31 cellular contexts compared by ENCODE assay signal in the genomic region with DNA sequence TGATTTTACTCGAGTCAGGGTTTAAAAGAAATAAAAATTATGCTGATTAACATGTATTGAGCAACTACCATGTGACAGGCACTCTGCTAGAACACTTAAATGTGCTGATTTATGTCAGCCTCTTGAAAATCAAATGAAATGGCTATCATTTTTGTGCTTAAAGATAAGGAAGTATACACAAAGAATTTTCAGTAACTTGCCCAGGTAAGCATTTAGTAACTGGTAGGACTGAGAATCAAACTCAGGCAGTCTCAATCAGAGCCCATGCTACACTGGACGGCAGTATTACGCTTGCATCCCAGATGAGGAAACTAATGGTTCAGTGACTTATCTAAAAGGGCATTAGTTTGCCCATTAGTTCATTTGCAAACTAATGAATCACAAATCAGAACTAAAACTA.
"Had no signal": no experiment of that assay in that cellular context is flagged by ENCODE, and none has a peak within 500 bp of the region (broad histone marks: within the 10 kb centered on the region; RNA-seq: fewer than 3 reads in every experiment).

No MANE protein-coding gene starts in this region.

- H3K27me3 ChIP-seq: ascending aorta had no signal

- H3K4me2 ChIP-seq: PC-9 had no signal

- H2AFZ ChIP-seq: PC-9 had no signal

- DNase-seq: activated CD4-positive, alpha-beta T cell treated with anti-CD3 and anti-CD28 coated beads, Interleukin-2, amount 10 ng/mL, durations not matched to agents 7 days and 5 days; activated CD4-positive, alpha-beta T cell treated with anti-CD3 and anti-CD28 coated beads, Interleukin-2, amount 50 U/mL, for 48 hours; activated CD8-positive, alpha-beta T cell treated with anti-CD3 and anti-CD28 coated beads, Interleukin-2, amount 10 ng/mL, durations not matched to agents 7 days and 5 days; activated gamma-delta T cell; activated naive CD4-positive, alpha-beta T cell treated with Interleukin-2 at 50 U/mL for 16 hours; activated naive CD8-positive, alpha-beta T cell treated with anti-CD3 and anti-CD28 coated beads, Interleukin-2, amount 10 ng/mL, durations not matched to agents 7 days and 5 days; activated T-cell treated with anti-CD3 and anti-CD28 coated beads, Interleukin-2, amount 50 U/mL, for 24 hours; amygdala; Kasumi-1; KG1; MM.1S; MV-4-11; NCI-H1092; NCI-H1436 treated with DMSO at 0.1 percent for 48 hours; NCI-H1694 treated with DMSO at 0.1 percent for 48 hours; NCI-H2029; NCI-H2107; NCI-H2171; NCI-H510A; NCI-H526; NCI-H748 treated with DMSO at 0.1 percent for 48 hours; NK-92 treated with Interleukin-12 subunit alpha and Interleukin-12 subunit beta, amount 100 ng/mL, for 24 hours; PC-9; Right ventricle myocardium superior; SW 1271; T-helper 1 cell; T-helper 2 cell; T-helper 9 cell had no signal

- H3K9me3 ChIP-seq: ascending aorta had no signal

- H3K4me3 ChIP-seq: ascending aorta, PC-9 had no signal

- ATAC-seq: activated CD8-positive, alpha-beta T cell treated with anti-CD3 and anti-CD28 coated beads, Interleukin-2, amount 10 ng/mL, durations not matched to agents 7 days and 5 days had no signal

- H3K36me3 ChIP-seq: ascending aorta had no signal

- H3K4me1 ChIP-seq: ascending aorta had no signal

- H3K27ac ChIP-seq: ascending aorta, PC-9, RWPE1, VCaP had no signal
